Comparison of ENCODE assay signal across 8 cellular contexts in the genomic region with DNA sequence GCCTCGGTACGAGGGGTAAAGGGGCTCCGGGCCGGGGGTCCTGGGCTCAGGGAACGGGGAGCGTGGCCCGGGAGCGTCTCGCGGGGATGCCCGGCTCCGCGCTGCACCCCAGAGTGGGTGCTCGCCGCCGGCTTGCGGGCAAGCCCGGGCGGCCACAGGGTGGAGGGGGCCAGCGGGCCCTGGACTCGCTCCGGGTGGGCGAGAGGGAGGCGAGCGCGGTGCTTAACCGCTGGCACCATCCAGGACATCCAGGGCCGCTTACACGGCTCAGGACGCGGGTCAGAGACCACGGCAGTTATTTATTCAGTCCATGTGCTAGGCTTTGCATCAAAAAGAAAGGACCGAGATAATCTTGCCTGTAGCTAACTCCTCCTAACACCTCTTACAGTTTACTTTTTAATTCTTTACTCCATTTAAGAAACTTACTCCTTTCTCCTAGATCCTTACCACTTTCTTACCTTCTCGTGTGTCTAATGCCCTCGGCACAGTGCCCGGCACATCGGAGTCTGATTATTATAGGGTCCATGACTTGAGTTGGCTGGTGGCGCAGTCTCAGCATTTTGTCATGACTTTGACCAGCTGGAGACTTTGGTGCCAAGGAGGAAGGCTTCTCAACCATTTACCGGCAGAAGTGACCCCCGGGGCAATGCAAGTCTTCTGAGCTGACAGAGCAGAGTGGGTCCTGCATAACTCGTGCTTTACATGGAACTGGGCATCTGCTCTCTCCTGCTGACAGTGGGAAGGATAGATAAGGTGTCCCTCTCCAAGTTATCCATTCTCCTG. TPM values are rescaled to one million over a fixed set of nuclear protein-coding genes. Genes with fewer than 3 reads are reported as not detected.
DNase-seq lines count a peak whose midpoint lies in the region; ATAC-seq and TF ChIP-seq lines count a peak whose summit lies in the region.

No MANE protein-coding gene starts in this region.

- in situ Hi-C loops in Panc1 (cut with HindIII; ENCODE audit: low pct_unique_long_range_greater_than_20kb, low sequenced_read_pairs): no loop called here

- TF ChIP-seq CTCF in GM12875 (IDR thresholded peaks at IDR 0.05; ENCODE audit: borderline replicate concordance, insufficient read depth, low read depth, low read length) (no peak), HFF-Myc (IDR thresholded peaks at IDR 0.05; ENCODE audit: low read depth, low read length, missing control alignments) (no peak), Panc1 (IDR thresholded peaks at IDR 0.05) (no peak), endothelial cell (IDR thresholded peaks at IDR 0.05; ENCODE audit: unreplicated experiment) (no peak)

- H3K4me3 ChIP-seq in GM12875 (ENCODE audit: low read depth, low read length): peak overlapping the region; percentile 84
- H3K4me3 ChIP-seq in HFF-Myc (replicated peaks; ENCODE audit: low read depth, low read length): peak overlapping the region; percentile 80
- peak overlapping the region; percentile 82 to 95 for H3K4me3 ChIP-seq in Panc1 (ENCODE audit: low read depth in 2 of 2, low read length in 2 of 2)

- H3K9me3 ChIP-seq in Panc1 (ENCODE audit: control insufficient read depth, insufficient read depth, low read depth, low read length): no peaks in the 10 kb centered on the region

- no peaks in the 10 kb centered on the region for H3K9me3 Mint-ChIP-seq in endothelial cell (ENCODE audit: unreplicated experiment)
- H3K9me3 Mint-ChIP-seq in naive thymus-derived CD8-positive, alpha-beta T cell: no peaks in the 10 kb centered on the region

- intact Hi-C loops in Panc1 (cut with micrococcal nuclease; ENCODE audit: unreplicated experiment): no loop called here

- peaks cover 29% of the 10 kb centered on the region for H3K4me1 ChIP-seq in Panc1 (ENCODE audit: control insufficient read depth, insufficient read depth, low read length)

- POLR2A ChIA-PET in Panc1 (lab: Charles Lee): interaction anchor here (0.6 to 1.0 kb wide), 3 partner anchors 47 to 88 kb away, joined by 3 to 7 read pairs (median 3); no protein-coding TSS in a partner anchor
- POLR2A ChIA-PET in naive thymus-derived CD8-positive, alpha-beta T cell (lab: Charles Lee): interaction anchor here (1.0 to 1.3 kb wide), 3 partner anchors 18 to 98 kb away, joined by 3 to 5 read pairs (median 3); no protein-coding TSS in a partner anchor

- no peaks in the 10 kb centered on the region for H3K36me3 ChIP-seq in Panc1 (ENCODE audit: control insufficient read depth, insufficient read depth, low read length)

- CTCF ChIA-PET in Panc1 (lab: Charles Lee): interaction anchor here (0.6 to 0.7 kb wide), 2 partner anchors 18 to 155 kb away, joined by 3 read pairs; no protein-coding TSS in a partner anchor

- BruUV-seq in Panc1 (replicated peaks; lab: Mats Ljungman, UMichigan): no TSS peak

- peak overlapping the region; percentile 98 for H3K27ac ChIP-seq in Panc1 (ENCODE audit: low read length)

- DNase-seq in HFF-Myc (ENCODE audit: extremely low read depth, low read depth): no peak
- no peak for DNase-seq in Panc1 (ENCODE audit: low read depth, low spot score)
- DNase-seq in endothelial cell (ENCODE audit: low spot score): no peak
- peak in 2 of 10 donors; percentile 4 to 17 for DNase-seq in naive thymus-derived CD8-positive, alpha-beta T cell
- DNase-seq in NCI-H1092 treated with DMSO at 0.1 percent for 48 hours (lab: John Stamatoyannopoulos, UW): no peak
- DNase-seq in NCI-H2029 (lab: John Stamatoyannopoulos, UW): no peak
- DNase-seq in NOMO-1 treated with DMSO at 0.1 percent for 48 hours (lab: John Stamatoyannopoulos, UW; ENCODE audit: unreplicated experiment): no peak

- H3K27me3 ChIP-seq in Panc1 (ENCODE audit: control insufficient read depth, insufficient read depth, low read length): no peaks in the 10 kb centered on the region

- peaks cover 12% of the 10 kb centered on the region for H3K4me1 Mint-ChIP-seq in endothelial cell (ENCODE audit: unreplicated experiment)
- peaks cover 3 to 31% (median 14%) of the 10 kb centered on the region in 4 donors for H3K4me1 Mint-ChIP-seq in naive thymus-derived CD8-positive, alpha-beta T cell

- peak overlapping the region; percentile 95 for H3K4me3 Mint-ChIP-seq in endothelial cell (ENCODE audit: unreplicated experiment)
- peak overlapping the region; percentile 78 to 98 (median 92) for H3K4me3 Mint-ChIP-seq in naive thymus-derived CD8-positive, alpha-beta T cell

- H3K27ac Mint-ChIP-seq in endothelial cell (ENCODE audit: unreplicated experiment): peak overlapping the region; percentile 77
- peak overlapping the region in 8 of 10 donors; percentile 5 to 85 (median 31) for H3K27ac Mint-ChIP-seq in naive thymus-derived CD8-positive, alpha-beta T cell

- peaks cover 5% of the 10 kb centered on the region for H3K36me3 Mint-ChIP-seq in endothelial cell (ENCODE audit: low read depth, unreplicated experiment)
- no peaks in the 10 kb centered on the region for H3K36me3 Mint-ChIP-seq in naive thymus-derived CD8-positive, alpha-beta T cell

- ATAC-seq in Panc1: peak; percentile 57
- peak in 1 of 2 donors; percentile 32 for ATAC-seq in naive thymus-derived CD8-positive, alpha-beta T cell

- peaks cover 8% of the 10 kb centered on the region for H3K27me3 Mint-ChIP-seq in endothelial cell (ENCODE audit: unreplicated experiment)
- H3K27me3 Mint-ChIP-seq in naive thymus-derived CD8-positive, alpha-beta T cell: peaks cover 0 to 2% (median 0%) of the 10 kb centered on the region in 5 donors

RNA-seq across cellular contexts. Expression of a gene that starts 0.4 kb away (rescaled TPM):
- total RNA-seq in Panc1 (2021; ENCODE audit: unreplicated experiment): 183 TPM
- 275 TPM for polyA plus RNA-seq in Panc1 (2012; ENCODE audit: insufficient read length)
- 29.4 TPM for total RNA-seq in endothelial cell (ENCODE audit: unreplicated experiment)
- total RNA-seq in naive thymus-derived CD8-positive, alpha-beta T cell: 10 to 100 TPM in 1 of 2 experiments, 1 to 10 TPM in 1; 8.0 to 10.0 TPM
- 10 to 100 TPM in 1 of 3 donors, 1 to 10 TPM in 2; 2.9 to 15.8 (median 3.8) TPM for polyA plus RNA-seq in naive thymus-derived CD8-positive, alpha-beta T cell
